1 cellular context compared by ENCODE assay signal in the genomic region with DNA sequence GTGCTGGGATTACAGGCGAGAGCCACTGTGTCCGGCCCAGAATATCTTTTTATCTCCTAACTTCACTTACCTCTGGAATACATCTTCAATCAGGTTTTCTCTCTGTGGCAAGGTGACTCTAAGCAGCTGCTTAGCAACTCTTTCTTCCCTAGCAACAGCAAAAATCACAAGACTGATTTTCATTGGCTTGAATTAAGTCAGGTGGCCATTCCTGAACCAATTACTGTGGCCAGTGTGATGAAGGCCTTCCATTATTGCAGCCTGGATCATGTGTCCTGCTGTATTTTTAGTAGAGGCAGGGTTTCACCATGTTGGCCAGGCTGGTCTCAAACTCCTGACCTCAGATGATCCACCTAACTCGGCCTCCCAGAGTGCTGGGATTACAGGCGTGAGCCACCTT.
A peak's percentile ranks its signal among the peaks of the same experiment; 100 is the strongest.
TF ChIP-seq lines count a peak whose summit lies in the region.

No MANE protein-coding gene starts in this region.

TF ChIP-seq in SK-N-SH, 30 proteins besides CTCF, POLR2A, EP300 and RAD21 (continued from another document):
- TF ChIP-seq, protein P1, sequence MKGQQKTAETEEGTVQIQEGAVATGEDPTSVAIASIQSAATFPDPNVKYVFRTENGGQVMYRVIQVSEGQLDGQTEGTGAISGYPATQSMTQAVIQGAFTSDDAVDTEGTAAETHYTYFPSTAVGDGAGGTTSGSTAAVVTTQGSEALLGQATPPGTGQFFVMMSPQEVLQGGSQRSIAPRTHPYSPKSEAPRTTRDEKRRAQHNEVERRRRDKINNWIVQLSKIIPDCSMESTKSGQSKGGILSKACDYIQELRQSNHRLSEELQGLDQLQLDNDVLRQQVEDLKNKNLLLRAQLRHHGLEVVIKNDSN (IDR thresholded peaks at IDR 0.05; ENCODE audit: borderline replicate concordance, low read depth) = peak; percentile 80; the same call in 1 of the 2 replicates
- TF ChIP-seq FOXM1 (IDR thresholded peaks at IDR 0.05; ENCODE audit: low read depth) (no peak), YY1 (IDR thresholded peaks at IDR 0.05; ENCODE audit: low read depth) (no peak), SMC3 (IDR thresholded peaks at IDR 0.05; ENCODE audit: low read depth, low read length) (no peak), NFIC (IDR thresholded peaks at IDR 0.05; ENCODE audit: borderline replicate concordance) (no peak), MXI1 (IDR thresholded peaks at IDR 0.05; ENCODE audit: low read depth, low read length) (no peak), ELF1 (IDR thresholded peaks at IDR 0.05) (no peak), FOSL2 (IDR thresholded peaks at IDR 0.05; ENCODE audit: borderline replicate concordance, low read depth) (no peak), RFX5 (IDR thresholded peaks at IDR 0.05; ENCODE audit: low read length) (peak; percentile 98), TEAD4 (IDR thresholded peaks at IDR 0.05; ENCODE audit: borderline replicate concordance, insufficient read depth) (no peak)
- TF ChIP-seq, protein P2, sequence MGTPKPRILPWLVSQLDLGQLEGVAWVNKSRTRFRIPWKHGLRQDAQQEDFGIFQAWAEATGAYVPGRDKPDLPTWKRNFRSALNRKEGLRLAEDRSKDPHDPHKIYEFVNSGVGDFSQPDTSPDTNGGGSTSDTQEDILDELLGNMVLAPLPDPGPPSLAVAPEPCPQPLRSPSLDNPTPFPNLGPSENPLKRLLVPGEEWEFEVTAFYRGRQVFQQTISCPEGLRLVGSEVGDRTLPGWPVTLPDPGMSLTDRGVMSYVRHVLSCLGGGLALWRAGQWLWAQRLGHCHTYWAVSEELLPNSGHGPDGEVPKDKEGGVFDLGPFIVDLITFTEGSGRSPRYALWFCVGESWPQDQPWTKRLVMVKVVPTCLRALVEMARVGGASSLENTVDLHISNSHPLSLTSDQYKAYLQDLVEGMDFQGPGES (IDR thresholded peaks at IDR 0.05; ENCODE audit: low read depth, low read length) = no peak
